In genomic region chr12:92928431-92928961, GRCh38 we compare ENCODE assay signal across 8 cellular contexts. TPM values are rescaled to one million over a fixed set of nuclear protein-coding genes. Genes with fewer than 3 reads are reported as not detected.
DNase-seq lines count a peak whose midpoint lies in the region; ATAC-seq, FAIRE-seq and TF ChIP-seq lines count a peak whose summit lies in the region.

No MANE protein-coding gene starts in this region.

- H3K4me2 ChIP-seq in A549 = peak overlapping the region; percentile 90

- no peaks in the 10 kb centered on the region for H3K9me3 ChIP-seq in A549

- peaks cover 38% of the 10 kb centered on the region for H3K4me1 Mint-ChIP-seq in activated CD4-positive, alpha-beta T cell treated with anti-CD3 and anti-CD28 coated beads for 36 hours
- peaks cover 24% of the 10 kb centered on the region for H3K4me1 Mint-ChIP-seq in dendritic cell treated with granulocyte-macrophage colony-stimulating factor and Interleukin-4, amounts not matched to agents 40 ng/mL and 50 ng/mL, for 4 days (ENCODE audit: low read depth)
- H3K4me1 Mint-ChIP-seq in memory B cell = peaks cover 23% of the 10 kb centered on the region

- peak; percentile 13 to 16 for DNase-seq in A549 (ENCODE audit: low read depth in 1 of 2, low spot score in 1 of 2)
- peak; percentile 82 for DNase-seq in activated CD4-positive, alpha-beta T cell treated with anti-CD3 and anti-CD28 coated beads for 36 hours
- DNase-seq in memory B cell (ENCODE audit: low spot score in 2 of 2) = peak; percentile 33 to 59
- DNase-seq in stimulated activated CD8-positive, alpha-beta memory T cell treated with anti-CD3 and anti-CD28 coated beads, Interleukin-12 subunit alpha, Interleukin-12 subunit beta, amount 100 ng/mL, for 24 hours (ENCODE audit: extremely low read depth) = peak; percentile 3
- no peak for DNase-seq in SW480 (ENCODE audit: low spot score)

- peak overlapping the region; percentile 86 for H3K4me3 Mint-ChIP-seq in activated CD4-positive, alpha-beta T cell treated with anti-CD3 and anti-CD28 coated beads for 36 hours
- H3K4me3 Mint-ChIP-seq in dendritic cell treated with granulocyte-macrophage colony-stimulating factor and Interleukin-4, amounts not matched to agents 40 ng/mL and 50 ng/mL, for 4 days = peak overlapping the region; percentile 88
- H3K4me3 Mint-ChIP-seq in memory B cell = peak overlapping the region; percentile 90

- peak overlapping the region; percentile 96 for H3K27ac Mint-ChIP-seq in activated CD4-positive, alpha-beta T cell treated with anti-CD3 and anti-CD28 coated beads for 36 hours
- H3K27ac Mint-ChIP-seq in dendritic cell treated with granulocyte-macrophage colony-stimulating factor and Interleukin-4, amounts not matched to agents 40 ng/mL and 50 ng/mL, for 4 days = peak overlapping the region; percentile 94
- peak overlapping the region; percentile 94 for H3K27ac Mint-ChIP-seq in memory B cell

- peaks cover 9% of the 10 kb centered on the region for H3K36me3 Mint-ChIP-seq in activated CD4-positive, alpha-beta T cell treated with anti-CD3 and anti-CD28 coated beads for 36 hours (ENCODE audit: low read depth)
- peaks cover 23% of the 10 kb centered on the region for H3K36me3 Mint-ChIP-seq in dendritic cell treated with granulocyte-macrophage colony-stimulating factor and Interleukin-4, amounts not matched to agents 40 ng/mL and 50 ng/mL, for 4 days (ENCODE audit: low read depth)
- H3K36me3 Mint-ChIP-seq in memory B cell = peaks cover 1% of the 10 kb centered on the region

- 0 out of 5 replicates have a peak, but pooled peaks of 1 of the 2 experiments have one; percentile 10 for TF ChIP-seq RAD21 in A549 (conservative IDR thresholded peaks at IDR 0.05 in 1 of 2, IDR thresholded peaks at IDR 0.05 in 1 of 2)

- no peak for TF ChIP-seq EP300 in A549 (IDR thresholded peaks at IDR 0.05)

- H3K27ac ChIP-seq in A549 = peak overlapping the region; percentile 91 to 99

- no peak for TF ChIP-seq POLR2A in A549 (IDR thresholded peaks at IDR 0.05; ENCODE audit: low read length)

- peak; percentile 57 to 67 for ATAC-seq in A549
- peak; percentile 7 for ATAC-seq in GM19043 (IDR thresholded peaks at IDR 0.05; ENCODE audit: low read depth, unreplicated experiment)
- ATAC-seq in HG03571 (IDR thresholded peaks at IDR 0.05; ENCODE audit: unreplicated experiment) = peak; percentile 5
- peak; percentile 38 for ATAC-seq in activated CD4-positive, alpha-beta T cell treated with anti-CD3 and anti-CD28 coated beads for 36 hours
- peak; percentile 16 for ATAC-seq in memory B cell (ENCODE audit: low read depth)

- CTCF ChIA-PET in A549 (lab: Yijun Ruan, JAX) = interaction anchor here (0.8 to 1.7 kb wide), 7 partner anchors 23 to 470 kb away, joined by 3 read pairs; no protein-coding TSS in a partner anchor
- CTCF ChIA-PET in activated CD4-positive, alpha-beta T cell treated with anti-CD3 and anti-CD28 coated beads for 36 hours (lab: Charles Lee) = interaction anchor here (0.7 to 3.7 kb wide), 4 partner anchors 19 to 489 kb away, joined by 3 to 15 read pairs (median 4); no protein-coding TSS in a partner anchor

- POLR2A ChIA-PET in A549 (lab: Yijun Ruan, JAX) = interaction anchor here (0.5 to 4.5 kb wide), 5 partner anchors 23 to 469 kb away, joined by 3 to 36 read pairs (median 3); no protein-coding TSS in a partner anchor
- POLR2A ChIA-PET in activated CD4-positive, alpha-beta T cell treated with anti-CD3 and anti-CD28 coated beads for 36 hours (lab: Charles Lee) = interaction anchor here (0.6 to 1.1 kb wide), 2 partner anchors 17 to 455 kb away, joined by 4 read pairs; no protein-coding TSS in a partner anchor

- H3K4me1 ChIP-seq in A549 = peaks cover 23% of the 10 kb centered on the region

- WGBS in A549 (ENCODE audit: missing lambda C conversion rate) = under 1% methylated on average over 24 of the region's 49 CpGs

- no peak for TF ChIP-seq CTCF in A549 (IDR thresholded peaks at IDR 0.05)

- H3K9me3 Mint-ChIP-seq in activated CD4-positive, alpha-beta T cell treated with anti-CD3 and anti-CD28 coated beads for 36 hours (ENCODE audit: low read depth) = no peaks in the 10 kb centered on the region
- no peaks in the 10 kb centered on the region for H3K9me3 Mint-ChIP-seq in dendritic cell treated with granulocyte-macrophage colony-stimulating factor and Interleukin-4, amounts not matched to agents 40 ng/mL and 50 ng/mL, for 4 days
- no peaks in the 10 kb centered on the region for H3K9me3 Mint-ChIP-seq in memory B cell

- intact Hi-C loops in activated CD4-positive, alpha-beta T cell treated with anti-CD3 and anti-CD28 coated beads for 36 hours (cut with DNase I, micrococcal nuclease) = loop anchor here (1.0 to 10.0 kb wide), 17 partner anchors 59 to 1530 kb away; partner anchors contain the start of genes CEP83 (in 1 of the 2), NUDT4 (in 1 of the 2) and UBE2N (in 1 of the 2)
- intact Hi-C loops in dendritic cell treated with granulocyte-macrophage colony-stimulating factor and Interleukin-4, amounts not matched to agents 40 ng/mL and 50 ng/mL, for 4 days (cut with micrococcal nuclease) = loop anchor here (5.0 to 10.0 kb wide), 3 partner anchors 54 to 646 kb away; partner anchors contain the start of gene SOCS2

- FAIRE-seq in A549 (lab: Jason Lieb, UNC) = no peak

- H3K4me3 ChIP-seq in A549 = peak overlapping the region; percentile 86

- no peaks in the 10 kb centered on the region for H3K27me3 Mint-ChIP-seq in activated CD4-positive, alpha-beta T cell treated with anti-CD3 and anti-CD28 coated beads for 36 hours
- no peaks in the 10 kb centered on the region for H3K27me3 Mint-ChIP-seq in dendritic cell treated with granulocyte-macrophage colony-stimulating factor and Interleukin-4, amounts not matched to agents 40 ng/mL and 50 ng/mL, for 4 days
- H3K27me3 Mint-ChIP-seq in memory B cell = no peaks in the 10 kb centered on the region

TF ChIP-seq in A549, 52 proteins besides CTCF, POLR2A, EP300 and RAD21:
- TF ChIP-seq PHF8 (IDR thresholded peaks at IDR 0.05; ENCODE audit: borderline replicate concordance, low read depth) (0 out of 2 replicates have a peak, but pooled peaks have one; percentile 12), MAFK (IDR thresholded peaks at IDR 0.05; ENCODE audit: partially characterized antibody) (no peak)

RNA-seq across cellular contexts. Expression of gene EEA1, which starts 0.6 kb away (rescaled TPM):
- polyA plus RNA-seq in A549 (2011; rRNA removed) = 8.1 and 8.3 TPM in 2 replicates
- polyA plus RNA-seq in A549 (2012; cell fraction: cytosol; rRNA removed) = 0.66 and 0.67 TPM in 2 replicates
- 0.82 and 1.2 TPM in 2 replicates for polyA plus RNA-seq in A549 (2012; cell fraction: nucleus; rRNA removed)
- polyA plus RNA-seq in A549 (2017; fragmentation: RNase III; extraction: RNeasy Plus Mini Kit Qiagen cat#74134 plus additional on column Dnase treatment) = 5.0 to 6.6 TPM (median 5.3 TPM) in 3 replicates
- 5.2 and 9.8 TPM in 2 replicates for polyA minus RNA-seq in A549 (2011; rRNA and poly(A)+ RNA removed)
- total RNA-seq in activated CD4-positive, alpha-beta T cell treated with anti-CD3 and anti-CD28 coated beads for 36 hours = 10 to 100 TPM; 20.2 to 33.2 TPM

Comparison
In these comparisons a context has a peak if more than half of its experiments do, and no peak if none do; other contexts are left out.
1. ATAC-seq: peak in every context shown above with its lines; median percentile 62 in A549; 38 in activated CD4-positive, alpha-beta T cell treated with anti-CD3 and anti-CD28 coated beads for 36 hours; 16 in memory B cell; 7 in GM19043; 5 in HG03571.